Comparison of ENCODE assay signal across 13 cellular contexts in genomic region chr1:70140343-70140742, GRCh38.
DNase-seq lines count a peak whose midpoint lies in the region; ATAC-seq, FAIRE-seq and TF ChIP-seq lines count a peak whose summit lies in the region.
"Had no signal": no experiment of that assay in that cellular context is flagged by ENCODE, and none has a peak within 500 bp of the region (broad histone marks: within the 10 kb centered on the region; RNA-seq: fewer than 3 reads in every experiment).

No MANE protein-coding gene starts in this region.

- H3K9me3 ChIP-seq in hepatocyte (ENCODE audit: low read depth) (no peaks in the 10 kb centered on the region), pancreas (no peaks in the 10 kb centered on the region), prostate gland (no peaks in the 10 kb centered on the region)

- FAIRE-seq in pancreas (lab: Jason Lieb, UNC): no peak

- H3K27ac ChIP-seq in hepatocyte (no peak overlapping the region), pancreas (no peak overlapping the region), prostate gland (no peak overlapping the region)

- intact Hi-C loops in pancreas (cut with DNase I) (no loop called here), prostate gland (cut with DNase I) (loop anchor here (5.0 kb wide), 1 partner anchor 108 kb away; no protein-coding TSS in a partner anchor)

- no peak overlapping the region for H2AFZ ChIP-seq in hepatocyte

- no peaks in the 10 kb centered on the region for H3K27me3 ChIP-seq in hepatocyte
- H3K27me3 ChIP-seq in pancreas: no peaks in the 10 kb centered on the region
- H3K27me3 ChIP-seq in prostate gland (replicated peaks; ENCODE audit: insufficient read depth): no peaks in the 10 kb centered on the region

- no peak for TF ChIP-seq CTCF in cardiac fibroblast (IDR thresholded peaks at IDR 0.05; ENCODE audit: low read depth, low read length)
- no peak for TF ChIP-seq CTCF in hepatocyte (IDR thresholded peaks at IDR 0.05; ENCODE audit: poor library complexity)
- TF ChIP-seq CTCF in pancreas (IDR thresholded peaks at IDR 0.05): no peak
- no peak for TF ChIP-seq CTCF in prostate gland (IDR thresholded peaks at IDR 0.05)

- no peaks in the 10 kb centered on the region for H3K9me2 ChIP-seq in hepatocyte (replicated peaks; ENCODE audit: insufficient read depth)

- DNase-seq in LHCN-M2 (ENCODE audit: low read depth): peak; percentile 72
- peak; percentile 75 to 93 for DNase-seq in cardiac fibroblast (ENCODE audit: low read depth in 2 of 2)
- peak; percentile 42 for DNase-seq in hepatocyte (ENCODE audit: low spot score)
- peak; percentile 76 for DNase-seq in superior temporal gyrus (ENCODE audit: extremely low spot score)
- DNase-seq in pancreas: no peak
- DNase-seq in prostate gland (ENCODE audit: low spot score): no peak
- DNase-seq: effector CD4-positive, alpha-beta T cell; immature natural killer cell; NCI-H2171 treated with DMSO at 0.1 percent for 48 hours; SHP77; stimulated activated CD4-positive, alpha-beta T cell treated with anti-CD3 and anti-CD28 coated beads, Interleukin-2, amount 100 ng/mL, for 48 hours; substantia nigra had no signal

- ATAC-seq in HG03039 (IDR thresholded peaks at IDR 0.05; ENCODE audit: unreplicated experiment) (no peak), pancreas (no peak)

- no peak for TF ChIP-seq POLR2A in prostate gland (IDR thresholded peaks at IDR 0.05)

- no peak overlapping the region for H3K4me3 ChIP-seq in cardiac fibroblast (replicated peaks in 1 of 2; ENCODE audit: low read depth in 2 of 2, low read length in 2 of 2)
- H3K4me3 ChIP-seq in hepatocyte: no peak overlapping the region
- no peak overlapping the region for H3K4me3 ChIP-seq in pancreas
- H3K4me3 ChIP-seq in prostate gland: no peak overlapping the region

- H4K20me1 ChIP-seq in hepatocyte (ENCODE audit: insufficient read depth, poor library complexity, severe bottlenecking): no peaks in the 10 kb centered on the region

- H3K4me1 ChIP-seq in hepatocyte (ENCODE audit: insufficient read depth): peaks cover 4% of the 10 kb centered on the region
- no peaks in the 10 kb centered on the region for H3K4me1 ChIP-seq in pancreas
- no peaks in the 10 kb centered on the region for H3K4me1 ChIP-seq in prostate gland (replicated peaks)

- H3K36me3 ChIP-seq in hepatocyte (replicated peaks; ENCODE audit: insufficient read depth, low read depth) (no peaks in the 10 kb centered on the region), pancreas (peaks cover 0 to 3% (median 0%) of the 10 kb centered on the region in 3 donors), prostate gland (no peaks in the 10 kb centered on the region)

- no peak overlapping the region for H3K4me2 ChIP-seq in hepatocyte

- no peaks in the 10 kb centered on the region for H3K79me2 ChIP-seq in hepatocyte

Comparison
In these comparisons a context has a peak if more than half of its experiments do, and no peak if none do; other contexts are left out.
1. DNase-seq: peak in LHCN-M2 (single experiment), cardiac fibroblast (2 of 2), hepatocyte (single experiment) and superior temporal gyrus (single experiment); none in pancreas (0 of 6) and prostate gland (single experiment).